8 cellular contexts compared by ENCODE assay signal in the genomic region with DNA sequence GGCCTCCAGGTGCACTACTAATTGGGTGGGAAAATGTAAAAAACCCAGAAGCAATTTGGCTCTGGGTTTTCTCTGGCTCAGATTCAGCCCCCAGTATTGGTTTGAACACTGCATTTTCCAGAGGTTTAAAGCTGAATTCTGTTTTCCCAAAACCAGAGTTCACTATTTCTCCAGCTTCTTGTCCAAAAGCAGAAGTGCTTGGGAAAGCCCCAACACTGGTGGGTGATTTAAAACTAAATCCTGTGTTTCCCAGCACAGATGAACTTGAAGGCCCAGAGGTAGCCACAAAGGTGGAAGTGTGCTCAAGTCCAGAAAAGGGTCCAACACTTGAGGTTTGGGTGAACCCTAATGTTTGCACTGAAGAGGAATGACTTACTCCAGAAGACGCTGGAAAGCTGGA. TPM values are rescaled to one million over a fixed set of nuclear protein-coding genes. Genes with fewer than 3 reads are reported as not detected.
A peak's percentile ranks its signal among the peaks of the same experiment; 100 is the strongest.
DNase-seq lines count a peak whose midpoint lies in the region; ATAC-seq and TF ChIP-seq lines count a peak whose summit lies in the region.

No MANE protein-coding gene starts in this region.

- H3K27ac Mint-ChIP-seq in activated CD4-positive, alpha-beta T cell treated with anti-CD3 and anti-CD28 coated beads, Interleukin-2, amount 10 ng/mL, durations not matched to agents 7 days and 5 days: peak overlapping the region; percentile 89
- H3K27ac Mint-ChIP-seq in stimulated activated memory B cell treated with anti-CD40 and anti-IgM and Interleukin-4, amounts not matched to agents 10 μg/mL and 1 μg/mL and 100 μg/mL, for 72 hours: peak overlapping the region; percentile 91

- POLR2A ChIA-PET in activated CD4-positive, alpha-beta T cell treated with anti-CD3 and anti-CD28 coated beads, Interleukin-2, amount 10 ng/mL, durations not matched to agents 7 days and 5 days (lab: Charles Lee): no interaction called here
- POLR2A ChIA-PET in HEK293T (lab: Yijun Ruan, JAX): interaction anchor here (1.6 to 2.9 kb wide), 2 partner anchors 38 to 40 kb away, joined by 9 read pairs; partner anchors contain the start of gene C21orf58

- H3K4me1 Mint-ChIP-seq in activated CD4-positive, alpha-beta T cell treated with anti-CD3 and anti-CD28 coated beads, Interleukin-2, amount 10 ng/mL, durations not matched to agents 7 days and 5 days: peaks cover 60% of the 10 kb centered on the region
- H3K4me1 Mint-ChIP-seq in stimulated activated memory B cell treated with anti-CD40 and anti-IgM and Interleukin-4, amounts not matched to agents 10 μg/mL and 1 μg/mL and 100 μg/mL, for 72 hours: peaks cover 57% of the 10 kb centered on the region

- no peaks in the 10 kb centered on the region for H3K9me3 Mint-ChIP-seq in activated CD4-positive, alpha-beta T cell treated with anti-CD3 and anti-CD28 coated beads, Interleukin-2, amount 10 ng/mL, durations not matched to agents 7 days and 5 days
- no peaks in the 10 kb centered on the region for H3K9me3 Mint-ChIP-seq in stimulated activated memory B cell treated with anti-CD40 and anti-IgM and Interleukin-4, amounts not matched to agents 10 μg/mL and 1 μg/mL and 100 μg/mL, for 72 hours

- peak overlapping the region; percentile 93 for H3K4me3 Mint-ChIP-seq in activated CD4-positive, alpha-beta T cell treated with anti-CD3 and anti-CD28 coated beads, Interleukin-2, amount 10 ng/mL, durations not matched to agents 7 days and 5 days
- H3K4me3 Mint-ChIP-seq in stimulated activated memory B cell treated with anti-CD40 and anti-IgM and Interleukin-4, amounts not matched to agents 10 μg/mL and 1 μg/mL and 100 μg/mL, for 72 hours: peak overlapping the region; percentile 100

- CTCF ChIA-PET in activated CD4-positive, alpha-beta T cell treated with anti-CD3 and anti-CD28 coated beads, Interleukin-2, amount 10 ng/mL, durations not matched to agents 7 days and 5 days (lab: Charles Lee): interaction anchor here (0.5 to 1.1 kb wide), 3 partner anchors 10 to 26 kb away, joined by 3 read pairs; no protein-coding TSS in a partner anchor
- CTCF ChIA-PET in HEK293T (lab: Yijun Ruan, JAX): no interaction called here

- no peak for DNase-seq in activated CD4-positive, alpha-beta T cell treated with anti-CD3 and anti-CD28 coated beads, Interleukin-2, amount 10 ng/mL, durations not matched to agents 7 days and 5 days
- DNase-seq in activated CD4-positive, alpha-beta T cell treated with anti-CD3 and anti-CD28 coated beads for 4 hours: no peak
- DNase-seq in foreskin fibroblast (no peak), NCI-H748 treated with DMSO at 0.1 percent for 48 hours (lab: John Stamatoyannopoulos, UW) (no peak), HEK293T (ENCODE audit: extremely low spot score) (no peak), COLO668 (lab: John Stamatoyannopoulos, UW; ENCODE audit: unreplicated experiment) (no peak)

- ATAC-seq in stimulated activated memory B cell treated with anti-CD40 and anti-IgM and Interleukin-4, amounts not matched to agents 10 μg/mL and 1 μg/mL and 100 μg/mL, for 72 hours: no peak

- H3K27me3 Mint-ChIP-seq in activated CD4-positive, alpha-beta T cell treated with anti-CD3 and anti-CD28 coated beads, Interleukin-2, amount 10 ng/mL, durations not matched to agents 7 days and 5 days: no peaks in the 10 kb centered on the region
- no peaks in the 10 kb centered on the region for H3K27me3 Mint-ChIP-seq in stimulated activated memory B cell treated with anti-CD40 and anti-IgM and Interleukin-4, amounts not matched to agents 10 μg/mL and 1 μg/mL and 100 μg/mL, for 72 hours

- H3K36me3 Mint-ChIP-seq in activated CD4-positive, alpha-beta T cell treated with anti-CD3 and anti-CD28 coated beads, Interleukin-2, amount 10 ng/mL, durations not matched to agents 7 days and 5 days (ENCODE audit: low read depth): peaks cover 40% of the 10 kb centered on the region
- peaks cover 16% of the 10 kb centered on the region for H3K36me3 Mint-ChIP-seq in stimulated activated memory B cell treated with anti-CD40 and anti-IgM and Interleukin-4, amounts not matched to agents 10 μg/mL and 1 μg/mL and 100 μg/mL, for 72 hours

- H3K4me3 ChIP-seq in foreskin fibroblast (ENCODE audit: low read depth in 1 of 2, low read length in 2 of 2): peak overlapping the region; percentile 70 to 93

- peak overlapping the region; percentile 99 for H3K27ac ChIP-seq in VCaP

- TF ChIP-seq CTCF in VCaP (conservative IDR thresholded peaks at IDR 0.05) (no peak), foreskin fibroblast (IDR thresholded peaks at IDR 0.05; ENCODE audit: low read depth, low read length) (no peak)

TF ChIP-seq in HEK293T, 16 proteins besides CTCF, POLR2A, EP300 and RAD21:
- no peak for TF ChIP-seq ZNF384 (IDR thresholded peaks at IDR 0.05)
- no peak for TF ChIP-seq FOXM1 (IDR thresholded peaks at IDR 0.05; ENCODE audit: borderline replicate concordance)
- no peak for TF ChIP-seq CTBP1 (IDR thresholded peaks at IDR 0.05; ENCODE audit: borderline replicate concordance)

RNA-seq across cellular contexts. Expression of gene MCM3AP, which starts 0.7 kb away (rescaled TPM):
- 100 to 1,000 TPM in 1 of 2 experiments, 10 to 100 TPM in 1; 94.5 to 118 TPM for total RNA-seq in activated CD4-positive, alpha-beta T cell treated with anti-CD3 and anti-CD28 coated beads, Interleukin-2, amount 10 ng/mL, durations not matched to agents 7 days and 5 days

RNA-seq across cellular contexts. Expression of gene YBEY, which starts 1.4 kb away (rescaled TPM):
- 10 to 100 TPM; 11.5 to 12.5 TPM for total RNA-seq in activated CD4-positive, alpha-beta T cell treated with anti-CD3 and anti-CD28 coated beads, Interleukin-2, amount 10 ng/mL, durations not matched to agents 7 days and 5 days

RNA-seq across cellular contexts. Expression of gene C21orf58, which starts 38.9 kb away (rescaled TPM):
- 10 to 100 TPM; 67.5 to 68.3 TPM for total RNA-seq in activated CD4-positive, alpha-beta T cell treated with anti-CD3 and anti-CD28 coated beads, Interleukin-2, amount 10 ng/mL, durations not matched to agents 7 days and 5 days

RNA-seq across cellular contexts. Expression of gene PCNT, which starts 39.2 kb away (rescaled TPM):
- 10 to 100 TPM; 84.0 to 89.8 TPM for total RNA-seq in activated CD4-positive, alpha-beta T cell treated with anti-CD3 and anti-CD28 coated beads, Interleukin-2, amount 10 ng/mL, durations not matched to agents 7 days and 5 days

RNA-seq across cellular contexts. Expression of gene LSS, which starts 56.1 kb away (rescaled TPM):
- total RNA-seq in activated CD4-positive, alpha-beta T cell treated with anti-CD3 and anti-CD28 coated beads, Interleukin-2, amount 10 ng/mL, durations not matched to agents 7 days and 5 days: 10 to 100 TPM; 47.8 to 53.3 TPM
